In the genomic region with DNA sequence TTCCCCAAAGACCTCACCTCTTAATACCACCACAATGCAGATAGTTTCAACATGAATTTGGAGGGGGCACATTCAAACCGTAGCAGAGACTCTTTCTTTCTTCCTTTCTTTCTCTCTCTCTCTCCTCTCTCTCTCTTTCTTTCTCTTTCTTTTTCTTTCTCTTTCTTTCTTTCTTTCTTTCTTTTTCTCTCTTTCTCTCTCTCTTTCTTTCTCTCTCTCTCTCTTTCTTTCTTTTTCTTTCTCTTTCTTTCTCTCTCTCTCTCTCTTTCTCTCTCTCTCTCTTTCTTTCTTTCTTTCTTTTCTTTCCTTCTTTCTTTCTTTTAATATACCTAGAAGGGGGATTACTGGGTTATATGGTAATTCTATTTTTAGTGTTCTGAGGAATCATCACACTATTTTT, we compare ENCODE assay signal across 9 cellular contexts. TPM values are rescaled to one million over a fixed set of nuclear protein-coding genes. Genes with fewer than 3 reads are reported as not detected.
DNase-seq lines count a peak whose midpoint lies in the region; ATAC-seq and TF ChIP-seq lines count a peak whose summit lies in the region.
"Not testable (repeated sequence)": the region's sequence is repeated elsewhere in the genome, so short reads cannot be mapped to it uniquely, and the experiment has no call there.
"Had no signal": no experiment of that assay in that cellular context is flagged by ENCODE, and none has a peak within 500 bp of the region (broad histone marks: within the 10 kb centered on the region; RNA-seq: fewer than 3 reads in every experiment).

No MANE protein-coding gene starts in this region.

- H3K9me3 Mint-ChIP-seq in CD8-positive, alpha-beta memory T cell, result peaks cover 3 to 18% (median 4%) of the 10 kb centered on the region in 5 donors
- H3K9me3 Mint-ChIP-seq in activated CD8-positive, alpha-beta memory T cell treated with anti-CD3 and anti-CD28 coated beads, Interleukin-2, amount 10 ng/mL, durations not matched to agents 7 days and 5 days (ENCODE audit: low read depth); immature natural killer cell; natural killer cell treated with Interleukin-12 subunit alpha and Interleukin-12 subunit beta and Interleukin-15 and Interleukin-18, amount 100 ng/mL, for 72 hours: not testable (repeated sequence)
- H3K9me3 Mint-ChIP-seq in activated naive CD8-positive, alpha-beta T cell (ENCODE audit: low read depth), result peaks cover 12% of the 10 kb centered on the region

- not testable (repeated sequence) for H3K27me3 ChIP-seq in CD8-positive, alpha-beta memory T cell (ENCODE audit: insufficient read depth, low read length, poor library complexity, severe bottlenecking)

- intact Hi-C loops in OCI-LY7 (cut with micrococcal nuclease; ENCODE audit: unreplicated experiment), result loop anchor here (5.0 kb wide), 1 partner anchor 152 kb away; no protein-coding TSS in a partner anchor

- CTCF ChIA-PET in CD8-positive, alpha-beta memory T cell (lab: Charles Lee); OCI-LY7 (lab: Charles Lee; ENCODE audit: unreplicated experiment); activated CD8-positive, alpha-beta memory T cell treated with anti-CD3 and anti-CD28 coated beads, Interleukin-2, amount 10 ng/mL, durations not matched to agents 7 days and 5 days (lab: Charles Lee): not testable (repeated sequence)

- DNase-seq in CD8-positive, alpha-beta memory T cell; OCI-LY7 (ENCODE audit: low spot score); activated CD8-positive, alpha-beta memory T cell treated with anti-CD3 and anti-CD28 coated beads, Interleukin-2, amount 10 ng/mL, durations not matched to agents 7 days and 5 days; immature natural killer cell; natural killer cell treated with Interleukin-12 subunit alpha and Interleukin-12 subunit beta and Interleukin-15 and Interleukin-18, amount 100 ng/mL, for 72 hours (ENCODE audit: low spot score): not testable (repeated sequence)

- not testable (repeated sequence) for H3K9me2 ChIP-seq in OCI-LY7 (ENCODE audit: insufficient read depth, low read length)

- not testable (repeated sequence) for H3K27ac ChIP-seq in CD8-positive, alpha-beta memory T cell (ENCODE audit: low read depth, low read length)
- peak overlapping the region; percentile 96 for H3K27ac ChIP-seq in OCI-LY7 (ENCODE audit: low read depth, low read length, poor library complexity, severe bottlenecking)

- peaks cover 27% of the 10 kb centered on the region for H3K4me1 ChIP-seq in CD8-positive, alpha-beta memory T cell (ENCODE audit: insufficient read depth, low read length)
- peaks cover 61% of the 10 kb centered on the region for H3K4me1 ChIP-seq in OCI-LY7 (ENCODE audit: insufficient read depth, low read length, poor library complexity, severe bottlenecking)

- peak overlapping the region in 7 of 8 donors; percentile 54 to 97 (median 91) for H3K27ac Mint-ChIP-seq in CD8-positive, alpha-beta memory T cell
- H3K27ac Mint-ChIP-seq in activated CD8-positive, alpha-beta memory T cell treated with anti-CD3 and anti-CD28 coated beads, Interleukin-2, amount 10 ng/mL, durations not matched to agents 7 days and 5 days, result peak overlapping the region; percentile 29
- peak overlapping the region; percentile 3 for H3K27ac Mint-ChIP-seq in activated naive CD8-positive, alpha-beta T cell
- H3K27ac Mint-ChIP-seq in immature natural killer cell, result peak overlapping the region; percentile 73 to 100 (median 99)
- H3K27ac Mint-ChIP-seq in natural killer cell treated with Interleukin-12 subunit alpha and Interleukin-12 subunit beta and Interleukin-15 and Interleukin-18, amount 100 ng/mL, for 72 hours, result peak overlapping the region; percentile 68 to 84

- TF ChIP-seq CTCF in OCI-LY7 (conservative IDR thresholded peaks at IDR 0.05; ENCODE audit: low read length), result not testable (repeated sequence)

- not testable (repeated sequence) for H4K20me1 ChIP-seq in OCI-LY7 (ENCODE audit: insufficient read depth, low read length)

- peaks cover 3 to 48% (median 22%) of the 10 kb centered on the region in 3 donors for H3K36me3 Mint-ChIP-seq in CD8-positive, alpha-beta memory T cell
- peaks cover 57% of the 10 kb centered on the region for H3K36me3 Mint-ChIP-seq in activated CD8-positive, alpha-beta memory T cell treated with anti-CD3 and anti-CD28 coated beads, Interleukin-2, amount 10 ng/mL, durations not matched to agents 7 days and 5 days
- not testable (repeated sequence) for H3K36me3 Mint-ChIP-seq in activated naive CD8-positive, alpha-beta T cell
- H3K36me3 Mint-ChIP-seq in immature natural killer cell, result peaks cover 14 to 27% (median 26%) of the 10 kb centered on the region in 3 donors
- H3K36me3 Mint-ChIP-seq in natural killer cell treated with Interleukin-12 subunit alpha and Interleukin-12 subunit beta and Interleukin-15 and Interleukin-18, amount 100 ng/mL, for 72 hours, result peaks cover 36% of the 10 kb centered on the region

- not testable (repeated sequence) for ATAC-seq in activated CD8-positive, alpha-beta memory T cell treated with anti-CD3 and anti-CD28 coated beads, Interleukin-2, amount 10 ng/mL, durations not matched to agents 7 days and 5 days; natural killer cell treated with Interleukin-12 subunit alpha and Interleukin-12 subunit beta and Interleukin-15 and Interleukin-18, amount 100 ng/mL, for 72 hours

- H3K4me2 ChIP-seq in OCI-LY7 (ENCODE audit: low read length), result 0 out of 2 replicates have a peak overlapping the region, but pooled peaks have one; percentile 78

- not testable (repeated sequence) for H3K4me3 ChIP-seq in CD8-positive, alpha-beta memory T cell (ENCODE audit: low read length); OCI-LY7 (ENCODE audit: low read depth, low read length, poor library complexity, severe bottlenecking)

- not testable (repeated sequence) for H2AFZ ChIP-seq in OCI-LY7 (ENCODE audit: low read length)

- not testable (repeated sequence) for BruUV-seq in OCI-LY7 (replicated peaks; lab: Mats Ljungman, UMichigan)

- peak overlapping the region in 3 of 7 donors; percentile 22 to 51 (median 42) for H3K4me3 Mint-ChIP-seq in CD8-positive, alpha-beta memory T cell
- H3K4me3 Mint-ChIP-seq in activated CD8-positive, alpha-beta memory T cell treated with anti-CD3 and anti-CD28 coated beads, Interleukin-2, amount 10 ng/mL, durations not matched to agents 7 days and 5 days; activated naive CD8-positive, alpha-beta T cell: not testable (repeated sequence)
- H3K4me3 Mint-ChIP-seq in immature natural killer cell, result peak overlapping the region in 3 of 5 donors; percentile 8 to 47 (median 39)
- H3K4me3 Mint-ChIP-seq in natural killer cell treated with Interleukin-12 subunit alpha and Interleukin-12 subunit beta and Interleukin-15 and Interleukin-18, amount 100 ng/mL, for 72 hours, result peak overlapping the region; percentile 49

- POLR2A ChIA-PET in CD8-positive, alpha-beta memory T cell (lab: Charles Lee), result not testable (repeated sequence)
- POLR2A ChIA-PET in OCI-LY7 (lab: Charles Lee), result interaction anchor here (1.0 kb wide), 1 partner anchor 99 kb away, joined by 3 read pairs; no protein-coding TSS in a partner anchor

- H3K36me3 ChIP-seq in CD8-positive, alpha-beta memory T cell (ENCODE audit: insufficient read depth, low read length), result not testable (repeated sequence)
- H3K36me3 ChIP-seq in OCI-LY7 (ENCODE audit: insufficient read depth, low read length), result peaks cover 33% of the 10 kb centered on the region

- H3K4me1 Mint-ChIP-seq in CD8-positive, alpha-beta memory T cell, result peaks cover 60 to 72% (median 63%) of the 10 kb centered on the region in 3 donors
- H3K4me1 Mint-ChIP-seq in activated CD8-positive, alpha-beta memory T cell treated with anti-CD3 and anti-CD28 coated beads, Interleukin-2, amount 10 ng/mL, durations not matched to agents 7 days and 5 days, result peaks cover 49% of the 10 kb centered on the region
- H3K4me1 Mint-ChIP-seq in activated naive CD8-positive, alpha-beta T cell (ENCODE audit: low read depth), result peaks cover 41% of the 10 kb centered on the region
- peaks cover 66 to 72% of the 10 kb centered on the region in 2 donors for H3K4me1 Mint-ChIP-seq in immature natural killer cell
- H3K4me1 Mint-ChIP-seq in natural killer cell treated with Interleukin-12 subunit alpha and Interleukin-12 subunit beta and Interleukin-15 and Interleukin-18, amount 100 ng/mL, for 72 hours (ENCODE audit: low read depth in 2 of 2), result peaks cover 49 to 53% of the 10 kb centered on the region in 2 donors

- not testable (repeated sequence) for H3K9me3 ChIP-seq in CD8-positive, alpha-beta memory T cell (ENCODE audit: low read length)
- H3K9me3 ChIP-seq in OCI-LY7 (ENCODE audit: low read length), result peaks cover 32% of the 10 kb centered on the region

- H3K79me2 ChIP-seq in OCI-LY7 (ENCODE audit: insufficient read depth, low read depth, low read length), result not testable (repeated sequence)

- not testable (repeated sequence) for H3K27me3 Mint-ChIP-seq in CD8-positive, alpha-beta memory T cell; activated CD8-positive, alpha-beta memory T cell treated with anti-CD3 and anti-CD28 coated beads, Interleukin-2, amount 10 ng/mL, durations not matched to agents 7 days and 5 days; activated naive CD8-positive, alpha-beta T cell; immature natural killer cell (ENCODE audit: low read depth in 3 of 3); natural killer cell treated with Interleukin-12 subunit alpha and Interleukin-12 subunit beta and Interleukin-15 and Interleukin-18, amount 100 ng/mL, for 72 hours

RNA-seq across cellular contexts. Expression of a gene that starts 11.2 kb away (rescaled TPM):
- 1 to 10 TPM; 7.6 TPM for total RNA-seq in CD8-positive, alpha-beta memory T cell
- polyA plus RNA-seq in CD8-positive, alpha-beta memory T cell, result 249 TPM
- not detected in 2 replicates for total RNA-seq in OCI-LY7 (2014; rRNA removed; shearing (Covaris generic))
- total RNA-seq in OCI-LY7 (2022), result not detected in 2 replicates
- 10 to 100 TPM; 13.0 to 30.2 TPM for total RNA-seq in activated CD8-positive, alpha-beta memory T cell treated with anti-CD3 and anti-CD28 coated beads, Interleukin-2, amount 10 ng/mL, durations not matched to agents 7 days and 5 days
- polyA plus RNA-seq in immature natural killer cell, result 100 to 1,000 TPM; 303 to 351 (median 347) TPM
- total RNA-seq in natural killer cell treated with Interleukin-12 subunit alpha and Interleukin-12 subunit beta and Interleukin-15 and Interleukin-18, amount 100 ng/mL, for 72 hours, result 10 to 100 TPM; 10.5 to 23.9 TPM
- total RNA-seq: GM23248 had no signal
- polyA plus RNA-seq: A549, AG04450, GM23248 had no signal

RNA-seq across cellular contexts. Expression of a gene that starts 50.6 kb away (rescaled TPM):
- 100 to 1,000 TPM; 320 to 340 TPM for total RNA-seq in CD8-positive, alpha-beta memory T cell
- 311 TPM for polyA plus RNA-seq in CD8-positive, alpha-beta memory T cell
- 56.9 and 59.6 TPM in 2 replicates for total RNA-seq in OCI-LY7 (2014; rRNA removed; shearing (Covaris generic))
- 146 and 177 TPM in 2 replicates for total RNA-seq in OCI-LY7 (2022)
- total RNA-seq in activated CD8-positive, alpha-beta memory T cell treated with anti-CD3 and anti-CD28 coated beads, Interleukin-2, amount 10 ng/mL, durations not matched to agents 7 days and 5 days, result 100 to 1,000 TPM; 355 to 385 TPM
- 10 to 100 TPM; 37.7 to 57.3 (median 38.7) TPM for polyA plus RNA-seq in immature natural killer cell
- 100 to 1,000 TPM in 1 of 2 donors, 10 to 100 TPM in 1; 95.2 to 122 TPM for total RNA-seq in natural killer cell treated with Interleukin-12 subunit alpha and Interleukin-12 subunit beta and Interleukin-15 and Interleukin-18, amount 100 ng/mL, for 72 hours

Comparison
In these comparisons a context has a peak if more than half of its experiments do, and no peak if none do; other contexts are left out.
1. H3K27ac Mint-ChIP-seq: peak in every context shown above with its lines; median percentile 99 in immature natural killer cell; 91 in CD8-positive, alpha-beta memory T cell; 76 in natural killer cell treated with Interleukin-12 subunit alpha and Interleukin-12 subunit beta and Interleukin-15 and Interleukin-18, amount 100 ng/mL, for 72 hours; 29 in activated CD8-positive, alpha-beta memory T cell treated with anti-CD3 and anti-CD28 coated beads, Interleukin-2, amount 10 ng/mL, durations not matched to agents 7 days and 5 days; 3 in activated naive CD8-positive, alpha-beta T cell.
2. RNA of a gene that starts 11.2 kb away (total RNA-seq): 13.0 to 30.2 TPM in activated CD8-positive, alpha-beta memory T cell treated with anti-CD3 and anti-CD28 coated beads, Interleukin-2, amount 10 ng/mL, durations not matched to agents 7 days and 5 days, 10.5 to 23.9 TPM in natural killer cell treated with Interleukin-12 subunit alpha and Interleukin-12 subunit beta and Interleukin-15 and Interleukin-18, amount 100 ng/mL, for 72 hours and 7.6 TPM in CD8-positive, alpha-beta memory T cell; not detected in OCI-LY7; every median in the first group is over 4 times any median in the second.